Comparison of ENCODE assay signal across 8 cellular contexts in the genomic region with DNA sequence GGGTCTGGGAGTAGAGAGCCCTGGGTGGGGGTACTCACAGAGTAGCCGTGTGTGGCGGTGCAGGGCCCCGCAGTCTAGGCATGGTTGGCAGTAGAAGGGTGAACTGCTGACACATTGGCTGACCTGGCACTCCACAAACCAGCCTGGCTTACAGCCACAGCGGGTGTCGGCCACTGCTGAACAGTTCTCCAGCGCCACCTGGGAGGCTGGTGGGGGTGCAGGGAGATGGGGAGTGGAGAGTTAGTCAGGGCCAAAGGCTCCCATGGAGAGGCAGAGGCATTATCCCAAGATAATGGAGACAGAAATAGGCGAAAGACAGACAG. TPM values are rescaled to one million over a fixed set of nuclear protein-coding genes. Genes with fewer than 3 reads are reported as not detected.
DNase-seq lines count a peak whose midpoint lies in the region; ATAC-seq, FAIRE-seq and TF ChIP-seq lines count a peak whose summit lies in the region.

No MANE protein-coding gene starts in this region.

- no peak overlapping the region for H3K27ac ChIP-seq in vagina

- H3K9me3 ChIP-seq in vagina: no peaks in the 10 kb centered on the region

- H3K27ac Mint-ChIP-seq in stimulated activated naive CD8-positive, alpha-beta T cell treated with anti-CD3 and anti-CD28 coated beads, Interleukin-15, amount 100 ng/mL, for 72 hours: peak overlapping the region; percentile 3 to 91

- TF ChIP-seq POLR2A in vagina (IDR thresholded peaks at IDR 0.05): no peak

- H3K4me1 Mint-ChIP-seq in stimulated activated naive CD8-positive, alpha-beta T cell treated with anti-CD3 and anti-CD28 coated beads, Interleukin-15, amount 100 ng/mL, for 72 hours: peaks cover 73% of the 10 kb centered on the region

- no peak overlapping the region for H3K4me3 ChIP-seq in vagina

- H3K4me1 ChIP-seq in vagina: peaks cover 15% of the 10 kb centered on the region

- TF ChIP-seq CTCF in vagina (IDR thresholded peaks at IDR 0.05) (no peak), D721Med (IDR thresholded peaks at IDR 0.05; ENCODE audit: insufficient read depth, missing control alignments) (no peak)

- H3K27me3 ChIP-seq in vagina: no peaks in the 10 kb centered on the region

- H3K36me3 ChIP-seq in vagina: peaks cover 0 to 16% of the 10 kb centered on the region in 2 donors

- H3K27me3 Mint-ChIP-seq in stimulated activated naive CD8-positive, alpha-beta T cell treated with anti-CD3 and anti-CD28 coated beads, Interleukin-15, amount 100 ng/mL, for 72 hours: no peaks in the 10 kb centered on the region

- intact Hi-C loops in cardiac septum (cut with DNase I) (no loop called here), vagina (cut with DNase I) (no loop called here)

- peak; percentile 84 for DNase-seq in activated effector memory CD4-positive, alpha-beta T cell treated with anti-CD3 and anti-CD28 coated beads, Interleukin-2, amount 50 U/mL, for 16 hours
- no peak for DNase-seq in activated effector memory CD4-positive, alpha-beta T cell treated with Interleukin-2 at 50 U/mL for 16 hours
- DNase-seq in activated CD4-positive, alpha-beta T cell treated with anti-CD3 and anti-CD28 coated beads, Interleukin-2, amount 50 U/mL, for 1 hour: peak; percentile 55
- DNase-seq in cardiac septum (ENCODE audit: low spot score): peak; percentile 85
- DNase-seq in stimulated activated naive CD8-positive, alpha-beta T cell treated with anti-CD3 and anti-CD28 coated beads, Interleukin-15, amount 100 ng/mL, for 72 hours: peak in 1 of 2 donors; percentile 49
- DNase-seq in vagina (ENCODE audit: extremely low spot score in 2 of 2): no peak
- DNase-seq in D721Med (ENCODE audit: insufficient read length, low spot score): no peak

- FAIRE-seq in D721Med (lab: Jason Lieb, UNC): no peak

- ATAC-seq in stimulated activated naive CD8-positive, alpha-beta T cell treated with anti-CD3 and anti-CD28 coated beads, Interleukin-15, amount 100 ng/mL, for 72 hours: no peak
- ATAC-seq in GM18867 (IDR thresholded peaks at IDR 0.05; ENCODE audit: unreplicated experiment): no peak

- no peaks in the 10 kb centered on the region for H3K9me3 Mint-ChIP-seq in stimulated activated naive CD8-positive, alpha-beta T cell treated with anti-CD3 and anti-CD28 coated beads, Interleukin-15, amount 100 ng/mL, for 72 hours

- peak overlapping the region; percentile 88 for H3K4me3 Mint-ChIP-seq in stimulated activated naive CD8-positive, alpha-beta T cell treated with anti-CD3 and anti-CD28 coated beads, Interleukin-15, amount 100 ng/mL, for 72 hours

RNA-seq across cellular contexts. Expression of gene TNFRSF25, which starts 1.5 kb away (rescaled TPM):
- 8.5 TPM for total RNA-seq in cardiac septum
- 32.7 TPM for total RNA-seq in vagina

RNA-seq across cellular contexts. Expression of gene PLEKHG5, which starts 27.0 kb away (rescaled TPM):
- total RNA-seq in cardiac septum (14.9 TPM), vagina (17.2 TPM)

RNA-seq across cellular contexts. Expression of gene ESPN, which starts 39.9 kb away (rescaled TPM):
- 0.32 TPM for total RNA-seq in cardiac septum
- 77.1 TPM for total RNA-seq in vagina

RNA-seq across cellular contexts. Expression of gene HES2, which starts 44.8 kb away (rescaled TPM):
- not detected for total RNA-seq in cardiac septum
- 44.7 TPM for total RNA-seq in vagina

Comparison
In these comparisons a context has a peak if more than half of its experiments do, and no peak if none do; other contexts are left out.
1. DNase-seq: peak in activated effector memory CD4-positive, alpha-beta T cell treated with anti-CD3 and anti-CD28 coated beads, Interleukin-2, amount 50 U/mL, for 16 hours (single experiment), activated CD4-positive, alpha-beta T cell treated with anti-CD3 and anti-CD28 coated beads, Interleukin-2, amount 50 U/mL, for 1 hour (single experiment) and cardiac septum (single experiment); none in activated effector memory CD4-positive, alpha-beta T cell treated with Interleukin-2 at 50 U/mL for 16 hours (single experiment), vagina (0 of 2) and D721Med (single experiment).
2. RNA of gene ESPN, which starts 39.9 kb away (total RNA-seq): 77.1 TPM in vagina (single experiment); 0.32 TPM in cardiac septum (single experiment); every median in the first group is over 10 times any median in the second.